ENCODE assay signal across 12 cellular contexts in the genomic region with DNA sequence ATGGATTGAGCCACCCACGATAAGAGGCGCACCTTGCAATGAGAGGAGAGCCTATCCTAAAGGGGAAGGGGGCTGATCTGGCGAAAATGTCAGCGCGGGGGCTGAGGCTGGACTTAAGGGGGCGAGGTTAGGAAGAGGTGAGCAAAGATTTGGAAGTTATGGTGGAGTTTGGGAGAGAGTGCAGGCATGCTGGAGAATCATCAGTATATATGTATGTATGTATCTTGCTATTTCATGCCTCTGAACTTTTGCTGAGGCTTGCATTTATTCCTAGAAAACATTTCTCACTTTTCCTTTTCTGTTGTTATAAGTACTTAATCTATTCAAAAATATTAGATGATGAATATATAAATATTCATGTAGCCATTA. TPM values are rescaled to one million over a fixed set of nuclear protein-coding genes. Genes with fewer than 3 reads are reported as not detected.
DNase-seq lines count a peak whose midpoint lies in the region; ATAC-seq and TF ChIP-seq lines count a peak whose summit lies in the region.
"Had no signal": no experiment of that assay in that cellular context is flagged by ENCODE, and none has a peak within 500 bp of the region (broad histone marks: within the 10 kb centered on the region; RNA-seq: fewer than 3 reads in every experiment).

No MANE protein-coding gene starts in this region.

- intact Hi-C loops in left ventricle myocardium inferior (cut with micrococcal nuclease) (no loop called here), left cardiac atrium (cut with DNase I) (loop anchor here in 1 of 2 donors (10.0 kb wide), 1 partner anchor 52 kb away; a partner anchor contains a TSS), upper lobe of right lung (cut with DNase I) (no loop called here)

- H3K4me3 ChIP-seq in left ventricle myocardium inferior (peak overlapping the region; percentile 64), adipocyte (ENCODE audit: low read length) (no peak overlapping the region), mucosa of stomach (ENCODE audit: low read length) (peak overlapping the region; percentile 71), upper lobe of right lung (peak overlapping the region; percentile 50)

- H3K27me3 ChIP-seq in left ventricle myocardium inferior (ENCODE audit: low read depth) = no peaks in the 10 kb centered on the region
- no peaks in the 10 kb centered on the region for H3K27me3 ChIP-seq in adipocyte (replicated peaks; ENCODE audit: control insufficient read depth, insufficient read depth, low read length)
- H3K27me3 ChIP-seq in mucosa of stomach (ENCODE audit: control insufficient read depth, insufficient read depth, low read length) = no peaks in the 10 kb centered on the region
- H3K27me3 ChIP-seq in upper lobe of right lung = no peaks in the 10 kb centered on the region

- H3K9ac ChIP-seq in adipocyte (ENCODE audit: low read length) (peak overlapping the region; percentile 84), mucosa of stomach (ENCODE audit: low read length) (peak overlapping the region; percentile 86)

- DNase-seq in left ventricle myocardium inferior = no peak
- DNase-seq in left cardiac atrium = no peak
- DNase-seq in adipocyte (ENCODE audit: low read depth) = no peak
- no peak for DNase-seq in upper lobe of right lung
- no peak for DNase-seq in NCI-H2171 treated with DMSO at 0.1 percent for 48 hours (lab: John Stamatoyannopoulos, UW)
- no peak for DNase-seq in activated T-cell treated with anti-CD3 and anti-CD28 coated beads, Interleukin-2, amount 50 U/mL, for 24 hours

- H3K27ac ChIP-seq in left ventricle myocardium inferior (replicated peaks) (no peak overlapping the region), upper lobe of right lung (no peak overlapping the region)

- H3K9me3 Mint-ChIP-seq in activated T-cell treated with anti-CD3 and anti-CD28 coated beads, Interleukin-2, amount 50 U/mL, for 24 hours = no peaks in the 10 kb centered on the region
- H3K9me3 Mint-ChIP-seq: activated T-helper 1 cell treated with anti-CD3 and anti-CD28 coated beads, Interleukin-12 subunit alpha, Interleukin-12 subunit beta, Interleukin-2, Interleukin-4 antibody, amounts not matched to agents 30 ng/mL and 10 ng/mL and 1 ng/mL, durations not matched to agents 14 hours and 24 hours and 36 hours had no signal

- H3K4me1 ChIP-seq in left ventricle myocardium inferior (peaks cover 12% of the 10 kb centered on the region), adipocyte (ENCODE audit: control insufficient read depth, insufficient read depth, low read length) (peaks cover 27% of the 10 kb centered on the region), mucosa of stomach (ENCODE audit: control insufficient read depth, insufficient read depth, low read length) (peaks cover 34% of the 10 kb centered on the region), upper lobe of right lung (peaks cover 9% of the 10 kb centered on the region)

- H3K36me3 Mint-ChIP-seq in activated T-cell treated with anti-CD3 and anti-CD28 coated beads, Interleukin-2, amount 50 U/mL, for 24 hours (ENCODE audit: low read depth) = no peaks in the 10 kb centered on the region

- TF ChIP-seq CTCF in left ventricle myocardium inferior (IDR thresholded peaks at IDR 0.05; ENCODE audit: borderline replicate concordance) (peak; percentile 5), upper lobe of right lung (IDR thresholded peaks at IDR 0.05) (no peak)

- ATAC-seq in left cardiac atrium (no peak), upper lobe of right lung (no peak), GM18858 (IDR thresholded peaks at IDR 0.05; ENCODE audit: unreplicated experiment) (no peak)

- H3K4me3 Mint-ChIP-seq in activated T-cell treated with anti-CD3 and anti-CD28 coated beads, Interleukin-2, amount 50 U/mL, for 24 hours = no peak overlapping the region
- H3K4me3 Mint-ChIP-seq: activated T-helper 1 cell treated with anti-CD3 and anti-CD28 coated beads, Interleukin-12 subunit alpha, Interleukin-12 subunit beta, Interleukin-2, Interleukin-4 antibody, amounts not matched to agents 30 ng/mL and 10 ng/mL and 1 ng/mL, durations not matched to agents 14 hours and 24 hours and 36 hours had no signal

- H3K27me3 Mint-ChIP-seq in activated T-cell treated with anti-CD3 and anti-CD28 coated beads, Interleukin-2, amount 50 U/mL, for 24 hours = peaks cover 4% of the 10 kb centered on the region

- peaks cover 14% of the 10 kb centered on the region for H3K4me1 Mint-ChIP-seq in activated T-cell treated with anti-CD3 and anti-CD28 coated beads, Interleukin-2, amount 50 U/mL, for 24 hours (ENCODE audit: low read depth)

- no peak overlapping the region for H3K27ac Mint-ChIP-seq in activated T-cell treated with anti-CD3 and anti-CD28 coated beads, Interleukin-2, amount 50 U/mL, for 24 hours
- H3K27ac Mint-ChIP-seq: activated T-helper 1 cell treated with anti-CD3 and anti-CD28 coated beads, Interleukin-12 subunit alpha, Interleukin-12 subunit beta, Interleukin-2, Interleukin-4 antibody, amounts not matched to agents 30 ng/mL and 10 ng/mL and 1 ng/mL, durations not matched to agents 14 hours and 24 hours and 36 hours had no signal

- no peaks in the 10 kb centered on the region for H3K9me3 ChIP-seq in left ventricle myocardium inferior (replicated peaks)
- no peaks in the 10 kb centered on the region for H3K9me3 ChIP-seq in adipocyte (ENCODE audit: control insufficient read depth, low read length)
- no peaks in the 10 kb centered on the region for H3K9me3 ChIP-seq in mucosa of stomach (ENCODE audit: control insufficient read depth, low read length)
- no peaks in the 10 kb centered on the region for H3K9me3 ChIP-seq in upper lobe of right lung

- H3K36me3 ChIP-seq in left ventricle myocardium inferior (no peaks in the 10 kb centered on the region), adipocyte (ENCODE audit: control insufficient read depth, insufficient read depth, low read length, severe bottlenecking) (no peaks in the 10 kb centered on the region), mucosa of stomach (ENCODE audit: control insufficient read depth, insufficient read depth, low read length) (no peaks in the 10 kb centered on the region), upper lobe of right lung (no peaks in the 10 kb centered on the region)

RNA-seq across cellular contexts. Expression of a gene that starts 17.2 kb away (rescaled TPM):
- total RNA-seq in left ventricle myocardium inferior = 0.25 TPM
- 10 to 100 TPM; 34.6 to 88.4 TPM for total RNA-seq in left cardiac atrium
- total RNA-seq in upper lobe of right lung = not detected
- total RNA-seq: activated T-helper 1 cell treated with anti-CD3 and anti-CD28 coated beads, Interleukin-12 subunit alpha, Interleukin-12 subunit beta, Interleukin-2, Interleukin-4 antibody, amounts not matched to agents 30 ng/mL and 10 ng/mL and 1 ng/mL, durations not matched to agents 14 hours and 24 hours and 36 hours; frontal cortex; H7; M059J had no signal

RNA-seq across cellular contexts. Expression of a gene that starts 23.4 kb away (rescaled TPM):
- 0.16 TPM for total RNA-seq in left ventricle myocardium inferior
- total RNA-seq in left cardiac atrium = 1 to 10 TPM in 1 of 2 donors, under 1 TPM in 1; 0.94 to 1.3 TPM
- 13.6 TPM for total RNA-seq in upper lobe of right lung

RNA-seq across cellular contexts. Expression of a gene that starts 33.2 kb away (rescaled TPM):
- 295 TPM for total RNA-seq in left ventricle myocardium inferior
- total RNA-seq in left cardiac atrium = 100 to 1,000 TPM; 276 to 291 TPM
- 140 TPM for total RNA-seq in upper lobe of right lung

RNA-seq across cellular contexts. Expression of a gene that starts 52.0 kb away (rescaled TPM):
- total RNA-seq in left ventricle myocardium inferior = 15.4 TPM
- total RNA-seq in left cardiac atrium = 10 to 100 TPM; 15.9 to 17.7 TPM
- 35.9 TPM for total RNA-seq in upper lobe of right lung

Comparison
In these comparisons a context has a peak if more than half of its experiments do, and no peak if none do; other contexts are left out.
1. RNA of a gene that starts 17.2 kb away (total RNA-seq): 34.6 to 88.4 TPM in left cardiac atrium; 0.25 TPM in left ventricle myocardium inferior (single experiment) and not detected in upper lobe of right lung (single experiment); every median in the first group is over 10 times any median in the second.